22 cellular contexts compared by ENCODE assay signal in the genomic region with DNA sequence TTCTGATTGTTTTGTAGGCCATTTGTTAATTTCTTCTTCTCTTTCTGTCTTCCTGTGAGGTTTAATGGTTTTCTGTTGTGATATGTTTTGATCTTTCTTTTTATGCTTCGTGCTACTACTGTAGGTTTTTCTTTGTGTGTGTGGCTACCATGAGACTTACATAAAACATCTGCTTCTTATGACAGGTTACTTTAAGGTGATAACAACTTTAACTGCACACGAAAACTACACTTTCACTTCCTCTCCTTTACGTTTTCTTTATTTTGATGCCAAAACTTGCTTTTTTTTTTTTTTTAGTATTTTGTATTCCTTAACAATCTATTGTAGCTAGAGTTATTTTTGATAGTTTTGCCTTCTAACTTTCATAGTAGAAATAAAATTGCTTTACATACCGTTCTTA.
DNase-seq lines count a peak whose midpoint lies in the region; ATAC-seq, FAIRE-seq and TF ChIP-seq lines count a peak whose summit lies in the region.
"Had no signal": no experiment of that assay in that cellular context is flagged by ENCODE, and none has a peak within 500 bp of the region (broad histone marks: within the 10 kb centered on the region; RNA-seq: fewer than 3 reads in every experiment).

No MANE protein-coding gene starts in this region.

- H3K4me1 ChIP-seq in DOHH2 (ENCODE audit: control insufficient read depth, low read length) (peaks cover 10% of the 10 kb centered on the region), GM12878 (ENCODE audit: control insufficient read depth, insufficient read depth, low read length) (no peaks in the 10 kb centered on the region), spleen (no peaks in the 10 kb centered on the region)
- H3K4me1 ChIP-seq: A549, Caco-2 had no signal

- no peaks in the 10 kb centered on the region for H3K27me3 ChIP-seq in DOHH2 (ENCODE audit: control insufficient read depth, low read length)
- H3K27me3 ChIP-seq in GM12878 (replicated peaks in 1 of 2; ENCODE audit: control insufficient read depth in 2 of 2, insufficient read depth in 2 of 2, low read length in 1 of 2) = no peaks in the 10 kb centered on the region
- H3K27me3 ChIP-seq in spleen (replicated peaks in 1 of 7) = no peaks in the 10 kb centered on the region
- H3K27me3 ChIP-seq: BLaER1 treated with 17β-estradiol and CSF1 and Interleukin-3, amounts not matched to agents 10 nM and 100 nM had no signal

- TF ChIP-seq POLR2A in GM12891 (IDR thresholded peaks at IDR 0.05; ENCODE audit: low read depth, low read length) (no peak), GM12878 (IDR thresholded peaks at IDR 0.05; ENCODE audit: low read depth, low read length) (no peak), spleen (IDR thresholded peaks at IDR 0.05) (no peak)

- no peaks in the 10 kb centered on the region for H3K4me1 Mint-ChIP-seq in activated CD4-positive, alpha-beta memory T cell treated with anti-CD3 and anti-CD28 coated beads for 36 hours (ENCODE audit: low read depth)
- H3K4me1 Mint-ChIP-seq: B cell had no signal

- in situ Hi-C loops in GM12878 (cut with MboI) = no loop called here

- ATAC-seq in HG03280 (IDR thresholded peaks at IDR 0.05; ENCODE audit: unreplicated experiment) (peak; percentile 50), GM12878 (peak; percentile 59; the same call in 2 of the 3 replicates), HG02642 (IDR thresholded peaks at IDR 0.05; ENCODE audit: poor library complexity, unreplicated experiment) (no peak)
- ATAC-seq: A549; CD8-positive, alpha-beta T cell had no signal

- H3K4me2 ChIP-seq in DOHH2 (ENCODE audit: low read length) = peak overlapping the region; percentile 11; the same call in 1 of the 2 replicates
- H3K4me2 ChIP-seq in GM12878 (ENCODE audit: control insufficient read depth, insufficient read depth) = no peak overlapping the region
- H3K4me2 ChIP-seq: A549; BLaER1 treated with 17β-estradiol and CSF1 and Interleukin-3, amounts not matched to agents 10 nM and 100 nM had no signal

- POLR2A ChIA-PET in GM12878 (lab: Charles Lee) = interaction anchor here (0.6 to 0.7 kb wide), 2 partner anchors 129 to 444 kb away, joined by 3 to 8 read pairs; no protein-coding TSS in a partner anchor
- POLR2A ChIA-PET in activated CD4-positive, alpha-beta memory T cell treated with anti-CD3 and anti-CD28 coated beads for 36 hours (lab: Charles Lee) = no interaction called here

- H3K27ac ChIP-seq in DOHH2 (ENCODE audit: low read depth, low read length) (peak overlapping the region; percentile 29), GM12878 (ENCODE audit: control insufficient read depth, insufficient read depth) (no peak overlapping the region), spleen (no peak overlapping the region)
- H3K27ac ChIP-seq: 22Rv1; A549; BLaER1 treated with 17β-estradiol and CSF1 and Interleukin-3, amounts not matched to agents 10 nM and 100 nM; C4-2B had no signal

- RAD21 ChIA-PET in GM12878 (lab: Charles Lee; ENCODE audit: unreplicated experiment) = interaction anchor here (0.6 kb wide), 1 partner anchor 205 kb away, joined by 3 read pairs; no protein-coding TSS in a partner anchor

- H3K27ac Mint-ChIP-seq in activated CD4-positive, alpha-beta memory T cell treated with anti-CD3 and anti-CD28 coated beads for 36 hours = no peak overlapping the region
- H3K27ac Mint-ChIP-seq: B cell; CD4-positive, alpha-beta T cell; CD8-positive, alpha-beta T cell had no signal

- no peak overlapping the region for H3K9ac ChIP-seq in GM12878 (ENCODE audit: control insufficient read depth, insufficient read depth, low read length)
- H3K9ac ChIP-seq: BLaER1 treated with 17β-estradiol and CSF1 and Interleukin-3, amounts not matched to agents 10 nM and 100 nM had no signal

- TF ChIP-seq EP300 in GM12878 (IDR thresholded peaks at IDR 0.05; ENCODE audit: borderline replicate concordance in 1 of 2, control insufficient read depth in 1 of 2, low read depth in 2 of 2, low read length in 2 of 2) = peak; percentile 17 to 67; a peak in 2 of 4 replicates

- H3K4me3 Mint-ChIP-seq in activated CD4-positive, alpha-beta memory T cell treated with anti-CD3 and anti-CD28 coated beads for 36 hours = no peak overlapping the region
- H3K4me3 Mint-ChIP-seq: B cell; CD4-positive, alpha-beta T cell; CD8-positive, alpha-beta T cell had no signal

- intact Hi-C loops in GM12878 (cut with micrococcal nuclease; ENCODE audit: unreplicated experiment) (no loop called here), spleen (cut with DNase I; ENCODE audit: low total_unique reads) (no loop called here)
- intact Hi-C loops in activated CD4-positive, alpha-beta memory T cell treated with anti-CD3 and anti-CD28 coated beads for 36 hours (cut with micrococcal nuclease) = no loop called here

- H3K9me3 ChIP-seq in DOHH2 (ENCODE audit: control insufficient read depth, insufficient read depth, low read length) = 0 out of 2 replicates have a peak, but pooled peaks cover 4% of the 10 kb centered on the region
- H3K9me3 ChIP-seq in GM12878 (replicated peaks; ENCODE audit: control insufficient read depth, insufficient read depth, low read length) = no peaks in the 10 kb centered on the region; the same call in 2 of the 3 replicates
- peaks cover 0 to 18% (median 3%) of the 10 kb centered on the region in 8 donors for H3K9me3 ChIP-seq in spleen

- no peak overlapping the region for H2AFZ ChIP-seq in GM12878 (ENCODE audit: control insufficient read depth, low read depth, low read length)

- FAIRE-seq in GM12891 (lab: Jason Lieb, UNC) (no peak), GM12878 (lab: Jason Lieb, UNC) (no peak)
- FAIRE-seq: A549, D721Med had no signal

- H4K20me1 ChIP-seq in DOHH2 (ENCODE audit: control insufficient read depth, insufficient read depth, low read depth, low read length) (no peaks in the 10 kb centered on the region), GM12878 (ENCODE audit: control insufficient read depth, insufficient read depth) (no peaks in the 10 kb centered on the region)
- H4K20me1 ChIP-seq: BLaER1 treated with 17β-estradiol and CSF1 and Interleukin-3, amounts not matched to agents 10 nM and 100 nM had no signal

- no peak for DNase-seq in GM12891 (ENCODE audit: insufficient read length, low spot score)
- DNase-seq in GM12878 (ENCODE audit: low read depth, low spot score) = no peak
- DNase-seq in activated gamma-delta T cell treated with Interleukin-2 at 50 U/mL for 16 hours = no peak
- DNase-seq in activated CD4-positive, alpha-beta memory T cell treated with anti-CD3 and anti-CD28 coated beads for 36 hours = no peak
- DNase-seq in spleen = no peak
- DNase-seq: AML-193; Caco-2; Calu3; CD4-positive, alpha-beta T cell; CD8-positive, alpha-beta T cell; DMS79 treated with DMSO at 0.1 percent for 48 hours; EL; GDM1 had no signal

- H3K36me3 ChIP-seq in DOHH2 (ENCODE audit: control insufficient read depth, low read length) (no peaks in the 10 kb centered on the region), GM12878 (ENCODE audit: control insufficient read depth in 2 of 2, insufficient read depth in 2 of 2, low read length in 1 of 2) (no peaks in the 10 kb centered on the region), spleen (no peaks in the 10 kb centered on the region)
- H3K36me3 ChIP-seq: BLaER1 treated with 17β-estradiol and CSF1 and Interleukin-3, amounts not matched to agents 10 nM and 100 nM had no signal

- CTCF ChIA-PET in GM12878 (lab: Yijun Ruan, JAX) = interaction anchor here (0.7 kb wide), 1 partner anchor 31 kb away, joined by 3 read pairs; no protein-coding TSS in a partner anchor
- CTCF ChIA-PET in activated CD4-positive, alpha-beta memory T cell treated with anti-CD3 and anti-CD28 coated beads for 36 hours (lab: Charles Lee) = no interaction called here

- SMC1A ChIA-PET in GM12878 (lab: Charles Lee; ENCODE audit: uncharacterized antibody, unreplicated experiment) = interaction anchor here (0.7 to 1.5 kb wide), 3 partner anchors 9 to 262 kb away, joined by 3 read pairs; no protein-coding TSS in a partner anchor

- no peak for TF ChIP-seq CTCF in DOHH2 (IDR thresholded peaks at IDR 0.05; ENCODE audit: low read depth, low read length, poor library complexity, severe bottlenecking)
- no peak for TF ChIP-seq CTCF in GM12878 (IDR thresholded peaks at IDR 0.05 in 2 of 3, conservative IDR thresholded peaks at IDR 0.05 in 1 of 3; ENCODE audit: control insufficient read depth in 2 of 3, extremely low read depth in 1 of 3, insufficient read depth in 1 of 3, low read depth in 3 of 3, low read length in 3 of 3)
- no peak for TF ChIP-seq CTCF in spleen (IDR thresholded peaks at IDR 0.05 in 8 of 11, conservative IDR thresholded peaks at IDR 0.05 in 3 of 11)

- H3K27me3 Mint-ChIP-seq in activated CD4-positive, alpha-beta memory T cell treated with anti-CD3 and anti-CD28 coated beads for 36 hours = no peaks in the 10 kb centered on the region

- H3K4me3 ChIP-seq in DOHH2 (ENCODE audit: low read length) (no peak overlapping the region), GM12878 (no peak overlapping the region), spleen (no peak overlapping the region)
- H3K4me3 ChIP-seq: A549; BLaER1 treated with 17β-estradiol and CSF1 and Interleukin-3, amounts not matched to agents 10 nM and 100 nM had no signal

- no peaks in the 10 kb centered on the region for H3K79me2 ChIP-seq in DOHH2 (ENCODE audit: control insufficient read depth, low read length)
- no peaks in the 10 kb centered on the region for H3K79me2 ChIP-seq in GM12878 (ENCODE audit: control insufficient read depth, insufficient read depth, low read length)

- WGBS in GM12878 (ENCODE audit: insufficient coverage, insufficient replicate concordance, low lambda C conversion rate, missing lambda C conversion rate) = 1% methylated on average over 4 of the region's 4 CpGs
- 66 to 79% (median 73%) methylated on average over 4 of the region's 4 CpGs for WGBS in spleen, 5 donors

- H3K9me3 Mint-ChIP-seq in activated CD4-positive, alpha-beta memory T cell treated with anti-CD3 and anti-CD28 coated beads for 36 hours = no peaks in the 10 kb centered on the region
- H3K9me3 Mint-ChIP-seq: CD8-positive, alpha-beta T cell had no signal

- H3K36me3 Mint-ChIP-seq in activated CD4-positive, alpha-beta memory T cell treated with anti-CD3 and anti-CD28 coated beads for 36 hours = no peaks in the 10 kb centered on the region
- H3K36me3 Mint-ChIP-seq: CD8-positive, alpha-beta T cell had no signal

- H3F3A ChIP-seq in DOHH2 (ENCODE audit: control insufficient read depth, insufficient read depth) = no peaks in the 10 kb centered on the region

- no TSS peak for BruUV-seq in GM12878 (replicated peaks; lab: Mats Ljungman, UMichigan)

- TF ChIP-seq RAD21 in GM12878 (IDR thresholded peaks at IDR 0.05; ENCODE audit: insufficient read depth, low read depth, low read length) = no peak

- H3K9me2 ChIP-seq in DOHH2 (replicated peaks; ENCODE audit: control insufficient read depth, low read length) = no peaks in the 10 kb centered on the region

TF ChIP-seq in GM12891, 5 proteins besides CTCF, POLR2A, EP300 and RAD21:
- TF ChIP-seq POU2F2 (IDR thresholded peaks at IDR 0.05; ENCODE audit: low read depth, low read length) = no peak
- peak; percentile 61 for TF ChIP-seq SPI1 (IDR thresholded peaks at IDR 0.05; ENCODE audit: low read depth, low read length)

TF ChIP-seq in GM12878, 131 proteins besides CTCF, POLR2A, EP300 and RAD21 (continues in another document):
- TF ChIP-seq RAD51 (IDR thresholded peaks at IDR 0.05) = no peak
